In genomic region chr3:151203053-151203420, GRCh38 we compare ENCODE assay signal across 3 cellular contexts.
TF ChIP-seq lines count a peak whose summit lies in the region.

A gene with protein sequence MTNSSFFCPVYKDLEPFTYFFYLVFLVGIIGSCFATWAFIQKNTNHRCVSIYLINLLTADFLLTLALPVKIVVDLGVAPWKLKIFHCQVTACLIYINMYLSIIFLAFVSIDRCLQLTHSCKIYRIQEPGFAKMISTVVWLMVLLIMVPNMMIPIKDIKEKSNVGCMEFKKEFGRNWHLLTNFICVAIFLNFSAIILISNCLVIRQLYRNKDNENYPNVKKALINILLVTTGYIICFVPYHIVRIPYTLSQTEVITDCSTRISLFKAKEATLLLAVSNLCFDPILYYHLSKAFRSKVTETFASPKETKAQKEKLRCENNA (minus strand): TSS chr3:151203216. CDS start chr3:151199386, 3,830 bp downstream.

TF ChIP-seq in SK-N-SH, 30 proteins besides CTCF, POLR2A, EP300 and RAD21:
- TF ChIP-seq MEF2A (IDR thresholded peaks at IDR 0.05; ENCODE audit: borderline replicate concordance, low read depth), result no peak
- TF ChIP-seq NFIC (IDR thresholded peaks at IDR 0.05; ENCODE audit: borderline replicate concordance), result no peak
- no peak for TF ChIP-seq TCF12 (IDR thresholded peaks at IDR 0.05)

TF ChIP-seq in SK-N-SH treated with all-trans-retinoic acid at 6 μM for 48 hours, 23 proteins besides CTCF, POLR2A, EP300 and RAD21:
- no peak for TF ChIP-seq BACH2 (CRISPR knock-in tag; IDR thresholded peaks at IDR 0.05; ENCODE audit: borderline replicate concordance)
- TF ChIP-seq ARNTL (CRISPR knock-in tag; IDR thresholded peaks at IDR 0.05; ENCODE audit: borderline replicate concordance, low read depth), result no peak
- no peak for TF ChIP-seq OSR1 (CRISPR knock-in tag; IDR thresholded peaks at IDR 0.05)
- TF ChIP-seq ZC3H10 (CRISPR knock-in tag; IDR thresholded peaks at IDR 0.05), result no peak
- TF ChIP-seq, protein P1, sequence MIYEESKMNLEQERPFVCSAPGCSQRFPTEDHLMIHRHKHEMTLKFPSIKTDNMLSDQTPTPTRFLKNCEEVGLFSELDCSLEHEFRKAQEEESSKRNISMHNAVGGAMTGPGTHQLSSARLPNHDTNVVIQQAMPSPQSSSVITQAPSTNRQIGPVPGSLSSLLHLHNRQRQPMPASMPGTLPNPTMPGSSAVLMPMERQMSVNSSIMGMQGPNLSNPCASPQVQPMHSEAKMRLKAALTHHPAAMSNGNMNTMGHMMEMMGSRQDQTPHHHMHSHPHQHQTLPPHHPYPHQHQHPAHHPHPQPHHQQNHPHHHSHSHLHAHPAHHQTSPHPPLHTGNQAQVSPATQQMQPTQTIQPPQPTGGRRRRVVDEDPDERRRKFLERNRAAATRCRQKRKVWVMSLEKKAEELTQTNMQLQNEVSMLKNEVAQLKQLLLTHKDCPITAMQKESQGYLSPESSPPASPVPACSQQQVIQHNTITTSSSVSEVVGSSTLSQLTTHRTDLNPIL (CRISPR knock-in tag; IDR thresholded peaks at IDR 0.05; ENCODE audit: low read depth), result no peak
- no peak for TF ChIP-seq TOX (CRISPR knock-in tag; IDR thresholded peaks at IDR 0.05; ENCODE audit: borderline replicate concordance)
- TF ChIP-seq GLIS3 (CRISPR knock-in tag; IDR thresholded peaks at IDR 0.05), result no peak
- no peak for TF ChIP-seq TCF4 (CRISPR knock-in tag; IDR thresholded peaks at IDR 0.05; ENCODE audit: borderline replicate concordance)
- TF ChIP-seq, protein P2, sequence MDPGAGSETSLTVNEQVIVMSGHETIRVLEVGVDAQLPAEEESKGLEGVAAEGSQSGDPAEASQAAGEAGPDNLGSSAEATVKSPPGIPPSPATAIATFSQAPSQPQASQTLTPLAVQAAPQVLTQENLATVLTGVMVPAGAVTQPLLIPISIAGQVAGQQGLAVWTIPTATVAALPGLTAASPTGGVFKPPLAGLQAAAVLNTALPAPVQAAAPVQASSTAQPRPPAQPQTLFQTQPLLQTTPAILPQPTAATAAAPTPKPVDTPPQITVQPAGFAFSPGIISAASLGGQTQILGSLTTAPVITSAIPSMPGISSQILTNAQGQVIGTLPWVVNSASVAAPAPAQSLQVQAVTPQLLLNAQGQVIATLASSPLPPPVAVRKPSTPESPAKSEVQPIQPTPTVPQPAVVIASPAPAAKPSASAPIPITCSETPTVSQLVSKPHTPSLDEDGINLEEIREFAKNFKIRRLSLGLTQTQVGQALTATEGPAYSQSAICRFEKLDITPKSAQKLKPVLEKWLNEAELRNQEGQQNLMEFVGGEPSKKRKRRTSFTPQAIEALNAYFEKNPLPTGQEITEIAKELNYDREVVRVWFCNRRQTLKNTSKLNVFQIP (CRISPR knock-in tag; IDR thresholded peaks at IDR 0.05; ENCODE audit: borderline replicate concordance, low read depth), result no peak
- TF ChIP-seq ZNF70 (CRISPR knock-in tag; IDR thresholded peaks at IDR 0.05), result no peak
- TF ChIP-seq SNAI2 (CRISPR knock-in tag; IDR thresholded peaks at IDR 0.05), result no peak
- TF ChIP-seq ZNF8 (CRISPR knock-in tag; IDR thresholded peaks at IDR 0.05), result no peak

TF ChIP-seq in GM12878, 131 proteins besides CTCF, POLR2A, EP300 and RAD21 (continues in another document):
- TF ChIP-seq RFX5 (IDR thresholded peaks at IDR 0.05; ENCODE audit: low read depth, low read length) (no peak), ZNF384 (IDR thresholded peaks at IDR 0.05; ENCODE audit: borderline replicate concordance, low read depth, low read length) (peak; percentile 45; the same call in 1 of the 2 replicates), TCF12 (IDR thresholded peaks at IDR 0.05; ENCODE audit: low read depth, low read length) (no peak), USF2 (IDR thresholded peaks at IDR 0.05; ENCODE audit: borderline replicate concordance, low read depth, low read length) (no peak), IKZF1 (conservative IDR thresholded peaks at IDR 0.05) (no peak), PAX5 (IDR thresholded peaks at IDR 0.05; ENCODE audit: borderline replicate concordance, low read depth, low read length) (0 out of 2 replicates have a peak, but pooled peaks have one; percentile 37), RUNX3 (IDR thresholded peaks at IDR 0.05; ENCODE audit: low read length) (peak; percentile 88), MTA3 (IDR thresholded peaks at IDR 0.05; ENCODE audit: borderline replicate concordance, low read length) (no peak), STAT1 (conservative IDR thresholded peaks at IDR 0.05) (no peak), E4F1 (IDR thresholded peaks at IDR 0.05; ENCODE audit: borderline replicate concordance, partially characterized antibody) (no peak), SPI1 (IDR thresholded peaks at IDR 0.05; ENCODE audit: borderline replicate concordance, insufficient read depth, low read depth, low read length) (no peak), NRF1 (conservative IDR thresholded peaks at IDR 0.05; ENCODE audit: low read depth, low read length) (no peak), SIN3A (IDR thresholded peaks at IDR 0.05; ENCODE audit: low read depth, low read length) (no peak), POLR2AphosphoS5 (IDR thresholded peaks at IDR 0.05; ENCODE audit: low read length) (no peak), TCF3 (IDR thresholded peaks at IDR 0.05; ENCODE audit: borderline replicate concordance, insufficient read depth, low read depth, low read length) (no peak), HDAC2 (IDR thresholded peaks at IDR 0.05) (no peak), ZNF207 (IDR thresholded peaks at IDR 0.05; ENCODE audit: borderline replicate concordance) (no peak), NFIC (IDR thresholded peaks at IDR 0.05; ENCODE audit: low read depth, low read length) (peak; percentile 54; the same call in 1 of the 2 replicates), CEBPB (IDR thresholded peaks at IDR 0.05; ENCODE audit: borderline replicate concordance in 1 of 2, low read depth in 2 of 2, low read length in 2 of 2) (no peak), FOXM1 (IDR thresholded peaks at IDR 0.05; ENCODE audit: low read depth, low read length) (no peak), ZNF217 (IDR thresholded peaks at IDR 0.05) (no peak), BMI1 (IDR thresholded peaks at IDR 0.05; ENCODE audit: borderline replicate concordance) (no peak), ZBTB33 (IDR thresholded peaks at IDR 0.05) (no peak), KAT2A (conservative IDR thresholded peaks at IDR 0.05; ENCODE audit: control insufficient read depth, low read depth, low read length) (no peak), HDAC6 (IDR thresholded peaks at IDR 0.05; ENCODE audit: unreplicated experiment) (no peak), ZNF24 (IDR thresholded peaks at IDR 0.05) (no peak), PAX8 (IDR thresholded peaks at IDR 0.05) (no peak), GABPA (IDR thresholded peaks at IDR 0.05; ENCODE audit: low read depth) (no peak), YY1 (IDR thresholded peaks at IDR 0.05; ENCODE audit: low read depth, low read length) (no peak), EGR1 (IDR thresholded peaks at IDR 0.05; ENCODE audit: borderline replicate concordance in 1 of 2, low read depth in 2 of 2, low read length in 2 of 2) (no peak), HDGF (IDR thresholded peaks at IDR 0.05) (no peak), SUZ12 (IDR thresholded peaks at IDR 0.05; ENCODE audit: unreplicated experiment) (no peak), EZH2 (IDR thresholded peaks at IDR 0.05; ENCODE audit: borderline replicate concordance, control insufficient read depth, low read depth, low read length) (no peak)
- TF ChIP-seq, protein P3, sequence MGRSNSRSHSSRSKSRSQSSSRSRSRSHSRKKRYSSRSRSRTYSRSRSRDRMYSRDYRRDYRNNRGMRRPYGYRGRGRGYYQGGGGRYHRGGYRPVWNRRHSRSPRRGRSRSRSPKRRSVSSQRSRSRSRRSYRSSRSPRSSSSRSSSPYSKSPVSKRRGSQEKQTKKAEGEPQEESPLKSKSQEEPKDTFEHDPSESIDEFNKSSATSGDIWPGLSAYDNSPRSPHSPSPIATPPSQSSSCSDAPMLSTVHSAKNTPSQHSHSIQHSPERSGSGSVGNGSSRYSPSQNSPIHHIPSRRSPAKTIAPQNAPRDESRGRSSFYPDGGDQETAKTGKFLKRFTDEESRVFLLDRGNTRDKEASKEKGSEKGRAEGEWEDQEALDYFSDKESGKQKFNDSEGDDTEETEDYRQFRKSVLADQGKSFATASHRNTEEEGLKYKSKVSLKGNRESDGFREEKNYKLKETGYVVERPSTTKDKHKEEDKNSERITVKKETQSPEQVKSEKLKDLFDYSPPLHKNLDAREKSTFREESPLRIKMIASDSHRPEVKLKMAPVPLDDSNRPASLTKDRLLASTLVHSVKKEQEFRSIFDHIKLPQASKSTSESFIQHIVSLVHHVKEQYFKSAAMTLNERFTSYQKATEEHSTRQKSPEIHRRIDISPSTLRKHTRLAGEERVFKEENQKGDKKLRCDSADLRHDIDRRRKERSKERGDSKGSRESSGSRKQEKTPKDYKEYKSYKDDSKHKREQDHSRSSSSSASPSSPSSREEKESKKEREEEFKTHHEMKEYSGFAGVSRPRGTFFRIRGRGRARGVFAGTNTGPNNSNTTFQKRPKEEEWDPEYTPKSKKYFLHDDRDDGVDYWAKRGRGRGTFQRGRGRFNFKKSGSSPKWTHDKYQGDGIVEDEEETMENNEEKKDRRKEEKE (IDR thresholded peaks at IDR 0.05), result no peak
- TF ChIP-seq, protein P4, sequence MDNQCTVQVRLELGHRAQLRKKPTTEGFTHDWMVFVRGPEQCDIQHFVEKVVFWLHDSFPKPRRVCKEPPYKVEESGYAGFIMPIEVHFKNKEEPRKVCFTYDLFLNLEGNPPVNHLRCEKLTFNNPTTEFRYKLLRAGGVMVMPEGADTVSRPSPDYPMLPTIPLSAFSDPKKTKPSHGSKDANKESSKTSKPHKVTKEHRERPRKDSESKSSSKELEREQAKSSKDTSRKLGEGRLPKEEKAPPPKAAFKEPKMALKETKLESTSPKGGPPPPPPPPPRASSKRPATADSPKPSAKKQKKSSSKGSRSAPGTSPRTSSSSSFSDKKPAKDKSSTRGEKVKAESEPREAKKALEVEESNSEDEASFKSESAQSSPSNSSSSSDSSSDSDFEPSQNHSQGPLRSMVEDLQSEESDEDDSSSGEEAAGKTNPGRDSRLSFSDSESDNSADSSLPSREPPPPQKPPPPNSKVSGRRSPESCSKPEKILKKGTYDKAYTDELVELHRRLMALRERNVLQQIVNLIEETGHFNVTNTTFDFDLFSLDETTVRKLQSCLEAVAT (IDR thresholded peaks at IDR 0.05), result 0 out of 2 replicates have a peak, but pooled peaks have one; percentile 46
- TF ChIP-seq, protein P5, sequence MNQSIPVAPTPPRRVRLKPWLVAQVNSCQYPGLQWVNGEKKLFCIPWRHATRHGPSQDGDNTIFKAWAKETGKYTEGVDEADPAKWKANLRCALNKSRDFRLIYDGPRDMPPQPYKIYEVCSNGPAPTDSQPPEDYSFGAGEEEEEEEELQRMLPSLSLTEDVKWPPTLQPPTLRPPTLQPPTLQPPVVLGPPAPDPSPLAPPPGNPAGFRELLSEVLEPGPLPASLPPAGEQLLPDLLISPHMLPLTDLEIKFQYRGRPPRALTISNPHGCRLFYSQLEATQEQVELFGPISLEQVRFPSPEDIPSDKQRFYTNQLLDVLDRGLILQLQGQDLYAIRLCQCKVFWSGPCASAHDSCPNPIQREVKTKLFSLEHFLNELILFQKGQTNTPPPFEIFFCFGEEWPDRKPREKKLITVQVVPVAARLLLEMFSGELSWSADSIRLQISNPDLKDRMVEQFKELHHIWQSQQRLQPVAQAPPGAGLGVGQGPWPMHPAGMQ (IDR thresholded peaks at IDR 0.05; ENCODE audit: borderline replicate concordance), result no peak
